Comparison of ENCODE assay signal across 8 cellular contexts in the genomic region with DNA sequence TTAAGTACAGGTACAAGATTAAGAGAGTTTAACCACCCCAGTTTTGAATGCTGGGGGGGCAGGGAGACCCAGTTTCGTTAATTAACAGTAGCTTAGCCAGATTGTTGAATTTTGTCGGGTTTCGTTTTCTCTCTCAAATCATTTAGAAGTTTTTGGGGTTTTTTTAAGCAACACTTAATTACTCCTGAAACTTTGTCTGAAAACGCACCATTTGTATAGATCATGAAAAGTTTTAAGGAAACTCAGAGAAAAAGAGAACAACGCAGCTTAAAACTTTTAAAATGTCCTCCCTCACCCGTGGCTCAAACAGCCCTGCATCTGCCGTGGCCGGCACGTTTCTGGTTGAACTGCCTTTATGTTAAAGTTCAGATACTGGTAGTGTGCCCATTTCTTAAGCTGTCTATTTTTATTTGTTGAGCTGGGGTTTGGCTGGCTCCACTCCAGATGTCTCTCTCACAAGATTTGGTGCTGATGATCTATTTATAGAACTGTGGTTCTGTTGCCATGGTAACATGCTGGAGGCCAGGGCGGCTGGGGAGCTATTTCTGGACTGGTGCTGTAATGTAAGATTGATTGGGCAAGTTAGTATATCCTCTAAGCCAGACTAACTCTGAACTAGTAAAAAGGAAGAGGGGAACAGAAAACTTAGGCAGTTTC. TPM values are rescaled to one million over a fixed set of nuclear protein-coding genes. Genes with fewer than 3 reads are reported as not detected.
A peak's percentile ranks its signal among the peaks of the same experiment; 100 is the strongest.
DNase-seq lines count a peak whose midpoint lies in the region; ATAC-seq and TF ChIP-seq lines count a peak whose summit lies in the region.

No MANE protein-coding gene starts in this region.

- H3K36me3 ChIP-seq in kidney epithelial cell (ENCODE audit: control insufficient read depth, insufficient read depth, low read length) (peaks cover 4% of the 10 kb centered on the region), spleen (peaks cover 13 to 87% (median 74%) of the 10 kb centered on the region in 6 donors)

- intact Hi-C loops in spleen (cut with DNase I; ENCODE audit: low total_unique reads): loop anchor here (10.0 kb wide), 1 partner anchor 67 kb away; no protein-coding TSS in a partner anchor

- peak in 2 of 3 donors; percentile 23 to 35 for DNase-seq in stimulated activated CD4-positive, alpha-beta T cell treated with anti-CD3 and anti-CD28 coated beads, Interleukin-12 subunit alpha, Interleukin-12 subunit beta, amount 100 ng/mL, for 48 hours (ENCODE audit: low read depth in 2 of 3, low spot score in 1 of 3)
- DNase-seq in stimulated activated CD4-positive, alpha-beta T cell treated with anti-CD3 and anti-CD28 coated beads, Interleukin-12 subunit alpha, Interleukin-12 subunit beta, amount 100 ng/mL, for 4 hours: no peak
- DNase-seq in NCI-H1105 treated with DMSO at 0.1 percent for 48 hours (lab: John Stamatoyannopoulos, UW) (peak; percentile 91), caudate nucleus (lab: John Stamatoyannopoulos, UW) (peak in 50 of 61 donors; percentile 2 to 85 (median 48)), kidney epithelial cell (ENCODE audit: low read depth) (peak; percentile 87), spleen (peak; percentile 84)
- peak; percentile 36 for DNase-seq in T-helper 2 cell treated with Interferon-gamma antibody and Interleukin-4, amounts not matched to agents 5 μg/mL and 100 μg/mL, for 36 hours (ENCODE audit: low spot score)

- ATAC-seq in HG02678 (IDR thresholded peaks at IDR 0.05; ENCODE audit: unreplicated experiment): peak; percentile 83

- H3K36me3 Mint-ChIP-seq in T-helper 2 cell treated with Interferon-gamma antibody and Interleukin-4, amounts not matched to agents 5 μg/mL and 100 μg/mL, for 36 hours (ENCODE audit: low read depth): peaks cover 84% of the 10 kb centered on the region

- TF ChIP-seq CTCF in kidney epithelial cell (IDR thresholded peaks at IDR 0.05; ENCODE audit: insufficient read depth, low read length, poor library complexity, severe bottlenecking): no peak
- TF ChIP-seq CTCF in spleen (IDR thresholded peaks at IDR 0.05 in 8 of 11, conservative IDR thresholded peaks at IDR 0.05 in 3 of 11): no peak

- no peaks in the 10 kb centered on the region for H3K9me3 Mint-ChIP-seq in T-helper 2 cell treated with Interferon-gamma antibody and Interleukin-4, amounts not matched to agents 5 μg/mL and 100 μg/mL, for 36 hours

- TF ChIP-seq POLR2A in spleen (IDR thresholded peaks at IDR 0.05): peak in 1 of 3 donors; percentile 34

- H3K9me3 ChIP-seq in spleen: no peaks in the 10 kb centered on the region

- peak overlapping the region; percentile 89 for H3K27ac Mint-ChIP-seq in T-helper 2 cell treated with Interferon-gamma antibody and Interleukin-4, amounts not matched to agents 5 μg/mL and 100 μg/mL, for 36 hours

- H3K27me3 Mint-ChIP-seq in T-helper 2 cell treated with Interferon-gamma antibody and Interleukin-4, amounts not matched to agents 5 μg/mL and 100 μg/mL, for 36 hours (ENCODE audit: low read depth): no peaks in the 10 kb centered on the region

- H3K4me1 ChIP-seq in spleen: peaks cover 31 to 93% (median 46%) of the 10 kb centered on the region in 6 donors

- no peaks in the 10 kb centered on the region for H3K27me3 ChIP-seq in kidney epithelial cell (ENCODE audit: control insufficient read depth, insufficient read depth, low read length)
- H3K27me3 ChIP-seq in spleen (replicated peaks in 1 of 7): no peaks in the 10 kb centered on the region

- H3K4me3 ChIP-seq in kidney epithelial cell (ENCODE audit: low read depth, low read length) (no peak overlapping the region), spleen (peak overlapping the region in 3 of 8 donors; percentile 1 to 48 (median 14))

- peak overlapping the region; percentile 83 for H3K4me3 Mint-ChIP-seq in T-helper 2 cell treated with Interferon-gamma antibody and Interleukin-4, amounts not matched to agents 5 μg/mL and 100 μg/mL, for 36 hours

- H3K4me1 Mint-ChIP-seq in T-helper 2 cell treated with Interferon-gamma antibody and Interleukin-4, amounts not matched to agents 5 μg/mL and 100 μg/mL, for 36 hours (ENCODE audit: low read depth): peaks cover 42% of the 10 kb centered on the region

- peak overlapping the region; percentile 73 for H3K27ac ChIP-seq in caudate nucleus (ENCODE audit: low read depth, low read length)
- H3K27ac ChIP-seq in spleen: peak overlapping the region; percentile 67 to 86 (median 82)

- 3 to 6% (median 4%) methylated on average over 10 of the region's 10 CpGs for WGBS in spleen, 5 donors

RNA-seq across cellular contexts. Expression of gene GNAS, which starts 55.1 kb away (rescaled TPM):
- 851 and 877 TPM in 2 replicates for total RNA-seq in kidney epithelial cell
- total RNA-seq in spleen: 100 to 1,000 TPM; 745 to 849 (median 769) TPM
- polyA plus RNA-seq in spleen: 100 to 1,000 TPM; 722 to 854 (median 771) TPM

RNA-seq across cellular contexts. Expression of gene GNAS-AS1, which starts 56.9 kb away (rescaled TPM):
- total RNA-seq in kidney epithelial cell (0.07 and 1.3 TPM in 2 replicates), spleen (1 to 10 TPM in 2 of 7 donors, under 1 TPM in 3, not detected in 2; 0.44 to 1.1 (median 0.70) TPM)
- polyA plus RNA-seq in spleen: under 1 TPM; 0.18 to 0.32 (median 0.22) TPM
